Comparison of ENCODE assay signal across 22 cellular contexts in genomic region chr18:10314111-10314510, GRCh38.
"Had no signal": no experiment of that assay in that cellular context is flagged by ENCODE, and none has a peak within 500 bp of the region (broad histone marks: within the 10 kb centered on the region; RNA-seq: fewer than 3 reads in every experiment).

No MANE protein-coding gene starts in this region.

- DNase-seq: dermis blood vessel endothelial cell; effector memory CD4-positive, alpha-beta T cell; erythroblast; esophagus squamous epithelium; gastrocnemius medialis; heart left ventricle; kidney; naive thymus-derived CD8-positive, alpha-beta T cell; right lobe of liver; small intestine; stimulated activated CD4-positive, alpha-beta T cell treated with anti-CD3 and anti-CD28 coated beads, Interleukin-15, amount 100 ng/mL, for 24 hours; stimulated activated CD4-positive, alpha-beta T cell treated with anti-CD3 and anti-CD28 coated beads, Interleukin-2, amount 100 ng/mL, for 48 hours; stimulated activated naive B cell treated with anti-CD40 and anti-IgM and Interleukin-4, amounts not matched to agents 10 μg/mL and 1 μg/mL and 100 μg/mL, for 72 hours; upper lobe of right lung; uterus had no signal

- H3K27ac Mint-ChIP-seq: progenitor cell of endocrine pancreas; stimulated activated naive B cell treated with anti-CD40 and anti-IgM and Interleukin-4, amounts not matched to agents 10 μg/mL and 1 μg/mL and 100 μg/mL, for 72 hours; stimulated activated naive CD8-positive, alpha-beta T cell treated with anti-CD3 and anti-CD28 coated beads, Interleukin-15, Interleukin-2, amounts not matched to agents 100 ng/mL and 50 ng/mL, for 24 hours had no signal

- ATAC-seq: gastrocnemius medialis; heart left ventricle; left lobe of liver; naive thymus-derived CD8-positive, alpha-beta T cell; right lobe of liver; stimulated activated naive B cell treated with anti-CD40 and anti-IgM and Interleukin-4, amounts not matched to agents 10 μg/mL and 1 μg/mL and 100 μg/mL, for 72 hours; upper lobe of right lung had no signal

- H3K4me3 Mint-ChIP-seq: naive thymus-derived CD8-positive, alpha-beta T cell; stimulated activated naive B cell treated with anti-CD40 and anti-IgM and Interleukin-4, amounts not matched to agents 10 μg/mL and 1 μg/mL and 100 μg/mL, for 72 hours; stimulated activated naive CD8-positive, alpha-beta T cell treated with anti-CD3 and anti-CD28 coated beads, Interleukin-15, Interleukin-2, amounts not matched to agents 100 ng/mL and 50 ng/mL, for 24 hours had no signal

- H3K4me3 ChIP-seq: coronary artery, esophagus squamous epithelium, gastrocnemius medialis, heart left ventricle, hepatocyte, right lobe of liver, thoracic aorta, tibial nerve, upper lobe of right lung, uterus had no signal

- H3K9me3 Mint-ChIP-seq: naive thymus-derived CD8-positive, alpha-beta T cell; stimulated activated naive CD8-positive, alpha-beta T cell treated with anti-CD3 and anti-CD28 coated beads, Interleukin-15, Interleukin-2, amounts not matched to agents 100 ng/mL and 50 ng/mL, for 24 hours had no signal

- H3K27me3 Mint-ChIP-seq: stimulated activated naive B cell treated with anti-CD40 and anti-IgM and Interleukin-4, amounts not matched to agents 10 μg/mL and 1 μg/mL and 100 μg/mL, for 72 hours; stimulated activated naive CD8-positive, alpha-beta T cell treated with anti-CD3 and anti-CD28 coated beads, Interleukin-15, Interleukin-2, amounts not matched to agents 100 ng/mL and 50 ng/mL, for 24 hours had no signal

- H3K36me3 Mint-ChIP-seq: naive thymus-derived CD8-positive, alpha-beta T cell had no signal
